ENCODE assay signal across 11 cellular contexts in the genomic region with DNA sequence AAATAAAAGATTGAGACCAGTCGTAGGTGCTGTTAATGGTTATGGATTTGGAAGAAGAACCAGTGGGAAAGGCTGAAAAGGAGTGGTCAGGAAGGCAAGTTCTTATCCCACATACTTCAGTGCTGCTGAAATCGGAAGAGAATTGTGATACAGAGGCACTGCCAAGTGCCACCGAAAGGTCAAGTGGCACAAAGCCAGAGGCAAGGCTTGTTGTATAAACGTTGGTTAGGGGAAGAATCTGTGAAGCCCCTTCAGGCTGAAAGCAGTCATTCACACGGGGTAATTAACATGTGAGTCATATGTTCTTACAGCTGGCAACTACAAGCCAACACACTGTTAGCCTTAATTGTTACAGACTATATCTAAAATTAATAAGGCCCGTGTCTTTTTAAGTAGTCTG. TPM values are rescaled to one million over a fixed set of nuclear protein-coding genes. Genes with fewer than 3 reads are reported as not detected.
A peak's percentile ranks its signal among the peaks of the same experiment; 100 is the strongest.
DNase-seq lines count a peak whose midpoint lies in the region; ATAC-seq, FAIRE-seq and TF ChIP-seq lines count a peak whose summit lies in the region.
"Had no signal": no experiment of that assay in that cellular context is flagged by ENCODE, and none has a peak within 500 bp of the region (broad histone marks: within the 10 kb centered on the region; RNA-seq: fewer than 3 reads in every experiment).

No MANE protein-coding gene starts in this region.

- no peaks in the 10 kb centered on the region for H3K9me3 ChIP-seq in small intestine (ENCODE audit: control insufficient read depth, low read depth)
- H3K9me3 ChIP-seq: neutrophil had no signal

- FAIRE-seq in small intestine (lab: Jason Lieb, UNC) = no peak
- FAIRE-seq: A204.1 had no signal

- peaks cover 2 to 8% of the 10 kb centered on the region in 2 donors for H3K36me3 ChIP-seq in small intestine (ENCODE audit: control insufficient read depth in 2 of 2, insufficient read depth in 2 of 2, low read length in 2 of 2)

- H3K27ac ChIP-seq in small intestine (ENCODE audit: low read depth in 1 of 2, low read length in 1 of 2) = no peak overlapping the region
- H3K27ac ChIP-seq: neutrophil had no signal

- no peaks in the 10 kb centered on the region for H3K27me3 ChIP-seq in small intestine (ENCODE audit: control insufficient read depth in 2 of 2, insufficient read depth in 2 of 2, low read length in 2 of 2)
- H3K27me3 ChIP-seq: neutrophil had no signal

- no peak for TF ChIP-seq CTCF in fibroblast of the aortic adventitia (IDR thresholded peaks at IDR 0.05; ENCODE audit: insufficient read depth, low read length)

- peak; percentile 21 for DNase-seq in NCI-H2196 (lab: John Stamatoyannopoulos, UW; ENCODE audit: unreplicated experiment)
- DNase-seq in NCI-H2196 treated with DMSO at 0.1 percent for 48 hours (lab: John Stamatoyannopoulos, UW; ENCODE audit: unreplicated experiment) = no peak
- DNase-seq in NCI-H69 (lab: John Stamatoyannopoulos, UW) = peak; percentile 92
- peak; percentile 31 for DNase-seq in fibroblast of the aortic adventitia (ENCODE audit: low read depth)
- DNase-seq in small intestine = peak; percentile 65
- no peak for DNase-seq in T-helper 2 cell
- DNase-seq: activated naive CD8-positive, alpha-beta T cell treated with anti-CD3 and anti-CD28 coated beads, Interleukin-2, amount 10 ng/mL, durations not matched to agents 7 days and 5 days had no signal

- peaks cover 2 to 6% of the 10 kb centered on the region in 2 donors for H3K4me1 ChIP-seq in small intestine (ENCODE audit: control insufficient read depth in 2 of 2, insufficient read depth in 1 of 2, low read depth in 1 of 2, low read length in 1 of 2)

- no peak overlapping the region for H3K4me3 ChIP-seq in fibroblast of the aortic adventitia (ENCODE audit: low read depth, low read length)
- no peak overlapping the region for H3K4me3 ChIP-seq in small intestine (ENCODE audit: low read depth in 1 of 2, low read length in 2 of 2)

- WGBS in small intestine, 3 donors = 16 to 24% (median 18%) methylated on average over 6 of the region's 6 CpGs

- ATAC-seq in GM19035 (IDR thresholded peaks at IDR 0.05; ENCODE audit: unreplicated experiment) = no peak
- no peak for ATAC-seq in GM21723 (IDR thresholded peaks at IDR 0.05; ENCODE audit: unreplicated experiment)

RNA-seq across cellular contexts. Expression of a gene that starts 48.8 kb away (rescaled TPM):
- total RNA-seq in fibroblast of the aortic adventitia (ENCODE audit: low replicate concordance) = 8.6 and 10.0 TPM in 2 replicates
- 1 to 10 TPM; 4.1 to 6.8 (median 6.5) TPM for polyA plus RNA-seq in small intestine

Comparison
In these comparisons a context has a peak if more than half of its experiments do, and no peak if none do; other contexts are left out.
1. DNase-seq: peak in NCI-H2196 (single experiment), NCI-H69 (single experiment), fibroblast of the aortic adventitia (single experiment) and small intestine (single experiment); none in NCI-H2196 treated with DMSO at 0.1 percent for 48 hours (single experiment) and T-helper 2 cell (0 of 5).